9 cellular contexts compared by ENCODE assay signal in the genomic region with DNA sequence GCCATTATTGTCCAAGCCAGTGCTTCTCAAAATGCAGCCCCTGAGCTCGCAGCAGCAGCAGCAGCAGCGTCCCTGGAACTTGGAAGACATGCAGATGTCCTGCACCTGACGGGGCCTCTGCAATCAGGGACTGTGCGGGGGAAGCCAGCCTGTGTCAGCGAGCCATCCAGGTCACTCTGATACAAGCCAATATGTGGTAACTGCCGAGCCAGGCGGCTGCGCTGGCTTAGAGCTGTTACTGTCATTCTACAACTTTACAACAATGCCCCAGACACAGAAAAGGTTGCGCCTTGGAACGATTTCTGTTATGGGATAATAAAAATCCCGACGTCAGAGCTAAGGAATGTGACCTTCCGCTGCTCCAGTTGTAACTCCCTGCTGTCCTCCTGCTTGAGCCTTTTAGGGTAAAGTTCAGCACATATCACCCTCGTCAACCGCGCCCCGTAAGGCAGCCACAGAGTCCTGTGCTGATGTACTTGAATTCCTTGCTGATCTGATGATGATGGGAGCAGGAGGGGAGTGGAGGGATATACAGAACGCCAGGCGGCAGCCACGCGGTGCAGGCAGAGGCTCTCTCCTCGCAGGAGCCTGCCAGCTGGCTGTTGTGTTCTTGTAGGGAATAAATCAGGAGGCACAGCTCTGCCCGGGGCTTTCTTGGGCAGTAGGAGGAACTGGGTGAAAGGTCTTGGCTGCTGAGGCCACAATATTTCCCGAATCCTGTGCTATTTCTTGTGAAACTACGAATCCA. TPM values are rescaled to one million over a fixed set of nuclear protein-coding genes. Genes with fewer than 3 reads are reported as not detected.
DNase-seq lines count a peak whose midpoint lies in the region; ATAC-seq, FAIRE-seq and TF ChIP-seq lines count a peak whose summit lies in the region.
"Had no signal": no experiment of that assay in that cellular context is flagged by ENCODE, and none has a peak within 500 bp of the region (broad histone marks: within the 10 kb centered on the region; RNA-seq: fewer than 3 reads in every experiment).

No MANE protein-coding gene starts in this region.

- peaks cover 22% of the 10 kb centered on the region for H3K4me1 Mint-ChIP-seq in type B pancreatic cell (ENCODE audit: unreplicated experiment)

- H3K27me3 Mint-ChIP-seq in type B pancreatic cell: no peaks in the 10 kb centered on the region

- TF ChIP-seq CTCF in type B pancreatic cell (conservative IDR thresholded peaks at IDR 0.05): peak; percentile 34

- H3K4me3 Mint-ChIP-seq in type B pancreatic cell: peak overlapping the region; percentile 83

- ATAC-seq in GM21528 (IDR thresholded peaks at IDR 0.05; ENCODE audit: low FRiP score, unreplicated experiment): no peak
- ATAC-seq in GM19324 (IDR thresholded peaks at IDR 0.05; ENCODE audit: low FRiP score, unreplicated experiment): no peak

- H3K9me3 Mint-ChIP-seq in type B pancreatic cell: peaks cover 14% of the 10 kb centered on the region

- H3K27ac Mint-ChIP-seq in type B pancreatic cell: peak overlapping the region; percentile 87

- peak; percentile 91 for FAIRE-seq in endometrium (lab: Jason Lieb, UNC)

- H3K36me3 Mint-ChIP-seq in type B pancreatic cell: peaks cover 22% of the 10 kb centered on the region

- DNase-seq in DMS 273 (lab: John Stamatoyannopoulos, UW; ENCODE audit: unreplicated experiment): peak; percentile 92
- peak; percentile 25 for DNase-seq in NCI-H524 treated with DMSO at 0.1 percent for 48 hours (lab: John Stamatoyannopoulos, UW)
- peak; percentile 83 for DNase-seq in medulla oblongata (ENCODE audit: extremely low spot score)
- no peak for DNase-seq in type B pancreatic cell (ENCODE audit: extremely low spot score, unreplicated experiment)
- DNase-seq in activated CD4-positive, CD25-positive, alpha-beta regulatory T cell treated with anti-CD3 and anti-CD28 coated beads, Interleukin-2, amount 50 U/mL, for 72 hours: no peak

RNA-seq across cellular contexts. Expression of a gene that starts 20.0 kb away (rescaled TPM):
- 0.67 and 1.3 TPM in 2 replicates for total RNA-seq in type B pancreatic cell (ENCODE audit: low replicate concordance)
- total RNA-seq: mononuclear cell had no signal

RNA-seq across cellular contexts. Expression of a gene that starts 50.1 kb away (rescaled TPM):
- total RNA-seq in type B pancreatic cell (ENCODE audit: low replicate concordance): 13.0 and 83.0 TPM in 2 replicates

RNA-seq across cellular contexts. Expression of a gene that starts 59.8 kb away (rescaled TPM):
- total RNA-seq in type B pancreatic cell (ENCODE audit: low replicate concordance): 79.2 and 81.0 TPM in 2 replicates

Comparison
In these comparisons a context has a peak if more than half of its experiments do, and no peak if none do; other contexts are left out.
1. DNase-seq: peak in DMS 273 (single experiment), NCI-H524 treated with DMSO at 0.1 percent for 48 hours (single experiment) and medulla oblongata (single experiment); none in type B pancreatic cell (single experiment) and activated CD4-positive, CD25-positive, alpha-beta regulatory T cell treated with anti-CD3 and anti-CD28 coated beads, Interleukin-2, amount 50 U/mL, for 72 hours (single experiment).